ENCODE assay signal across 22 cellular contexts in genomic region chr11:8059571-8060011, GRCh38. TPM values are rescaled to one million over a fixed set of nuclear protein-coding genes. Genes with fewer than 3 reads are reported as not detected.
DNase-seq lines count a peak whose midpoint lies in the region; TF ChIP-seq lines count a peak whose summit lies in the region.
"Had no signal": no experiment of that assay in that cellular context is flagged by ENCODE, and none has a peak within 500 bp of the region (broad histone marks: within the 10 kb centered on the region; RNA-seq: fewer than 3 reads in every experiment).

No MANE protein-coding gene starts in this region.

- H3K27ac Mint-ChIP-seq in activated naive CD4-positive, alpha-beta T cell treated with anti-CD3 and anti-CD28 coated beads, Interleukin-2, amount 10 ng/mL, durations not matched to agents 7 days and 5 days = peak overlapping the region; percentile 67
- peak overlapping the region; percentile 82 to 90 (median 84) for H3K27ac Mint-ChIP-seq in nephron
- H3K27ac Mint-ChIP-seq: activated CD8-positive, alpha-beta T cell treated with anti-CD3 and anti-CD28 coated beads, Interleukin-2, amount 10 ng/mL, durations not matched to agents 7 days and 5 days; activated naive CD4-positive, alpha-beta T cell treated with anti-CD3 and anti-CD28 coated beads, Interleukin-2, amount 50 U/mL, for 24 hours; B cell; T-cell had no signal

- no peak for TF ChIP-seq CTCF in coronary artery (IDR thresholded peaks at IDR 0.05)
- TF ChIP-seq CTCF in nephron (IDR thresholded peaks at IDR 0.05; ENCODE audit: unreplicated experiment in 3 of 3) = no peak
- TF ChIP-seq CTCF in suprapubic skin (IDR thresholded peaks at IDR 0.05) = no peak

- H3K36me3 Mint-ChIP-seq in activated naive CD4-positive, alpha-beta T cell treated with anti-CD3 and anti-CD28 coated beads, Interleukin-2, amount 10 ng/mL, durations not matched to agents 7 days and 5 days = no peaks in the 10 kb centered on the region
- no peaks in the 10 kb centered on the region for H3K36me3 Mint-ChIP-seq in nephron (ENCODE audit: low read depth)
- H3K36me3 Mint-ChIP-seq: activated naive CD4-positive, alpha-beta T cell treated with anti-CD3 and anti-CD28 coated beads, Interleukin-2, amount 50 U/mL, for 24 hours; T-cell had no signal

- H3K4me1 ChIP-seq in suprapubic skin = peaks cover 38% of the 10 kb centered on the region
- H3K4me1 ChIP-seq: pancreas had no signal

- H3K27me3 Mint-ChIP-seq in activated naive CD4-positive, alpha-beta T cell treated with anti-CD3 and anti-CD28 coated beads, Interleukin-2, amount 10 ng/mL, durations not matched to agents 7 days and 5 days = no peaks in the 10 kb centered on the region
- H3K27me3 Mint-ChIP-seq in nephron (ENCODE audit: low read depth) = peaks cover 9% of the 10 kb centered on the region
- H3K27me3 Mint-ChIP-seq: activated naive CD4-positive, alpha-beta T cell treated with anti-CD3 and anti-CD28 coated beads, Interleukin-2, amount 50 U/mL, for 24 hours had no signal

- CTCF ChIA-PET in activated naive CD4-positive, alpha-beta T cell treated with anti-CD3 and anti-CD28 coated beads, Interleukin-2, amount 10 ng/mL, durations not matched to agents 7 days and 5 days (lab: Charles Lee) = interaction anchor here (1.4 kb wide), 1 partner anchor 25 kb away, joined by 4 read pairs; no protein-coding TSS in a partner anchor

- no peaks in the 10 kb centered on the region for H3K9me3 ChIP-seq in suprapubic skin
- H3K9me3 ChIP-seq: ascending aorta, pancreas, tibial artery had no signal

- H3K27ac ChIP-seq in coronary artery = peak overlapping the region in 1 of 2 donors; percentile 29
- peak overlapping the region; percentile 18 for H3K27ac ChIP-seq in suprapubic skin
- H3K27ac ChIP-seq: ascending aorta, pancreas, tibial artery had no signal

- DNase-seq in activated naive CD4-positive, alpha-beta T cell treated with anti-CD3 and anti-CD28 coated beads, Interleukin-2, amount 10 ng/mL, durations not matched to agents 7 days and 5 days = no peak
- DNase-seq in activated naive CD4-positive, alpha-beta T cell treated with Interleukin-2 at 50 U/mL for 16 hours = no peak
- DNase-seq in coronary artery (ENCODE audit: low spot score) (peak; percentile 75), suprapubic skin (ENCODE audit: low spot score in 2 of 2) (peak in 1 of 2 donors; percentile 54), HCEC 1CT (no peak), NCI-H187 (lab: John Stamatoyannopoulos, UW) (no peak), 8988T (no peak)
- DNase-seq: activated CD4-positive, alpha-beta T cell treated with anti-CD3 and anti-CD28 coated beads for 1 hour; activated CD8-positive, alpha-beta T cell treated with anti-CD3 and anti-CD28 coated beads, Interleukin-2, amount 10 ng/mL, durations not matched to agents 7 days and 5 days; DMS53; foreskin fibroblast; NCI-H1092 treated with DMSO at 0.1 percent for 48 hours; NCI-H2029 treated with DMSO at 0.1 percent for 48 hours; NCI-H446; T-cell had no signal

- no peak for TF ChIP-seq EP300 in suprapubic skin (IDR thresholded peaks at IDR 0.05)

- no peak overlapping the region for H3K4me3 Mint-ChIP-seq in activated naive CD4-positive, alpha-beta T cell treated with anti-CD3 and anti-CD28 coated beads, Interleukin-2, amount 10 ng/mL, durations not matched to agents 7 days and 5 days
- H3K4me3 Mint-ChIP-seq in nephron = peak overlapping the region; percentile 1 to 47 (median 19)
- H3K4me3 Mint-ChIP-seq: activated CD8-positive, alpha-beta T cell treated with anti-CD3 and anti-CD28 coated beads, Interleukin-2, amount 10 ng/mL, durations not matched to agents 7 days and 5 days; activated naive CD4-positive, alpha-beta T cell treated with anti-CD3 and anti-CD28 coated beads, Interleukin-2, amount 50 U/mL, for 24 hours; B cell; central memory CD8-positive, alpha-beta T cell; T-cell had no signal

- H3K4me1 Mint-ChIP-seq in activated naive CD4-positive, alpha-beta T cell treated with anti-CD3 and anti-CD28 coated beads, Interleukin-2, amount 10 ng/mL, durations not matched to agents 7 days and 5 days = peaks cover 4% of the 10 kb centered on the region
- peaks cover 59% of the 10 kb centered on the region for H3K4me1 Mint-ChIP-seq in nephron
- H3K4me1 Mint-ChIP-seq: activated naive CD4-positive, alpha-beta T cell treated with anti-CD3 and anti-CD28 coated beads, Interleukin-2, amount 50 U/mL, for 24 hours; B cell; T-cell had no signal

- TF ChIP-seq POLR2A in suprapubic skin (IDR thresholded peaks at IDR 0.05) = no peak

- WGBS in suprapubic skin = 31% methylated on average over 10 of the region's 10 CpGs

- no peaks in the 10 kb centered on the region for H3K36me3 ChIP-seq in suprapubic skin
- H3K36me3 ChIP-seq: ascending aorta, pancreas, tibial artery had no signal

- H3K4me3 ChIP-seq in coronary artery (no peak overlapping the region), suprapubic skin (no peak overlapping the region)
- H3K4me3 ChIP-seq: ascending aorta, pancreas, tibial artery had no signal

- no peaks in the 10 kb centered on the region for H3K9me3 Mint-ChIP-seq in activated naive CD4-positive, alpha-beta T cell treated with anti-CD3 and anti-CD28 coated beads, Interleukin-2, amount 10 ng/mL, durations not matched to agents 7 days and 5 days
- H3K9me3 Mint-ChIP-seq in nephron = no peaks in the 10 kb centered on the region
- H3K9me3 Mint-ChIP-seq: activated naive CD4-positive, alpha-beta T cell treated with anti-CD3 and anti-CD28 coated beads, Interleukin-2, amount 50 U/mL, for 24 hours; central memory CD8-positive, alpha-beta T cell; T-cell had no signal

- no peaks in the 10 kb centered on the region for H3K27me3 ChIP-seq in suprapubic skin
- H3K27me3 ChIP-seq: ascending aorta, pancreas had no signal

RNA-seq across cellular contexts. Expression of gene TUB, which starts 21.4 kb away (rescaled TPM):
- 1 to 10 TPM; 1.9 to 8.5 (median 3.0) TPM for total RNA-seq in suprapubic skin
- total RNA-seq: activated CD8-positive, alpha-beta T cell treated with anti-CD3 and anti-CD28 coated beads, Interleukin-2, amount 10 ng/mL, durations not matched to agents 7 days and 5 days had no signal
